Comparison of ENCODE assay signal across 8 cellular contexts in the genomic region with DNA sequence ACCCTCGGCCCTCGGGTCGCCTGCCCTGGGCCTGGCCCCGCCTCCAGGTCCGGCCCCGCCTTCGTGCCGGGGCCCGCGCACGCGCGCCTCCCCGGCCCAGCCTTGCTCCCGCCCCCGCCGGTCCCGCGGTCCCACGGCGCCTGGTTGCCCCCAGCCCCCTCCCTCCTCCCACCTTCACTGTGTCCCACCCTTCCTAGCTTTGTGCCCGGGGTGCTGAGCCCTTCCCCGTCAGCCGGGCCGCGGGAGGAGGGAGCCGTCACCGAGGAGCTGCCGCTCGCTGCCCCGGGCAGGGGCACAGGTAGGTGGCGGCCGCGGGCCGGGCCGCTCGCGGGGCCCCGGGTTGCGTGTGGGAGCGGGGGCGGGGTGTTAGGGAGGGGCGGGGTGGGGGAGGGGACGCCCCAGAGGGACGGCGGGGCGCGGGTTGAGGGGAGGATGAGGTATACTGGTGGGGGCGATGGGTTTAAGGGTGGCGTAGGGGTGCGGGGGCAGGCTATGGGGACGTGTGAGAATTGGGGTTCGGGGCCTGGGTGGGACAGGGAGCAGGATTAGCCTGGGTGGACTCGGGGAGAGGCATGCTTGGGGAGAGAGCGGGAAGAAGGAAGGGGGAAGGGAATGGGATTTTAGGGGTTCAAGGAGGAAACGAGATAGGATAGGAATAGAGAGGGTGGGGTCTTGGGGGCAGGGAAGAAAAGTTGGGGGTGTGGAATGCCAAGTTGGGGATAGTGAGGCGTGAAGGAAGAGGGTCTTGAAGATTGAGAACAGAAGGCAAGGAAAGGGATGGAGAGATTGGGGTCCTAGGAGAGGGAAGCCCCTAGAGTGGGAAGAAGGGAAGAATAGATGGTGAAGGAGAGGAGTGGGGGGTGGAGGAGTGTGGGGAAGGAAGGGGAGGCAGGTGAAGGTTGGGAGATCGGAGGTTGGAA. TPM values are rescaled to one million over a fixed set of nuclear protein-coding genes. Genes with fewer than 3 reads are reported as not detected.
DNase-seq lines count a peak whose midpoint lies in the region; FAIRE-seq and TF ChIP-seq lines count a peak whose summit lies in the region.

A gene with protein sequence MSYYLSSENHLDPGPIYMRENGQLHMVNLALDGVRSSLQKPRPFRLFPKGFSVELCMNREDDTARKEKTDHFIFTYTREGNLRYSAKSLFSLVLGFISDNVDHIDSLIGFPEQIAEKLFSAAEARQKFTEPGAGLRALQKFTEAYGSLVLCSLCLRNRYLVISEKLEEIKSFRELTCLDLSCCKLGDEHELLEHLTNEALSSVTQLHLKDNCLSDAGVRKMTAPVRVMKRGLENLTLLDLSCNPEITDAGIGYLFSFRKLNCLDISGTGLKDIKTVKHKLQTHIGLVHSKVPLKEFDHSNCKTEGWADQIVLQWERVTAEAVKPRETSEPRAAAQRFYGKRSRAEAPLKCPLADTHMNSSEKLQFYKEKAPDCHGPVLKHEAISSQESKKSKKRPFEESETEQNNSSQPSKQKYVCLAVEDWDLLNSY (plus strand): TSS at position 99 of the 920 bp plus-strand sequence. CDS start 5,650 bp downstream, outside the sequence.

- TF ChIP-seq CTCF in GM10266 (IDR thresholded peaks at IDR 0.05; ENCODE audit: control insufficient read depth, insufficient read depth, low read depth, missing control alignments) = peak; percentile 39
- no peak for TF ChIP-seq CTCF in HEK293 (tag by site-specific recombination; IDR thresholded peaks at IDR 0.05)
- peak; percentile 25 for TF ChIP-seq CTCF in astrocyte of the spinal cord (IDR thresholded peaks at IDR 0.05; ENCODE audit: low read depth, low read length)
- peak in 2 of 3 experiments; percentile 23 to 27 for TF ChIP-seq CTCF in keratinocyte (optimal IDR thresholded peaks at IDR 0.05 in 1 of 3, IDR thresholded peaks at IDR 0.05 in 1 of 3, conservative IDR thresholded peaks at IDR 0.05 in 1 of 3; ENCODE audit: extremely low read depth in 1 of 3, insufficient read depth in 2 of 3, low read length in 3 of 3)

- no peaks in the 10 kb centered on the region for H3K9me3 Mint-ChIP-seq in stimulated activated naive CD8-positive, alpha-beta T cell treated with anti-CD3 and anti-CD28 coated beads, Interleukin-15, Interleukin-2, amounts not matched to agents 100 ng/mL and 50 ng/mL, for 24 hours

- in situ Hi-C loops in astrocyte of the spinal cord (cut with HindIII; ENCODE audit: low sequenced_read_pairs) = no loop called here

- H3K4me1 Mint-ChIP-seq in stimulated activated naive CD8-positive, alpha-beta T cell treated with anti-CD3 and anti-CD28 coated beads, Interleukin-15, Interleukin-2, amounts not matched to agents 100 ng/mL and 50 ng/mL, for 24 hours (ENCODE audit: low read depth) = peaks cover 53% of the 10 kb centered on the region

- H3K27me3 Mint-ChIP-seq in stimulated activated naive CD8-positive, alpha-beta T cell treated with anti-CD3 and anti-CD28 coated beads, Interleukin-15, Interleukin-2, amounts not matched to agents 100 ng/mL and 50 ng/mL, for 24 hours = no peaks in the 10 kb centered on the region

- H3K4me3 ChIP-seq in HEK293 (ENCODE audit: low read depth, low read length) (peak within 1 kb of the TSS; percentile 98), MG63 (peak within 1 kb of the TSS; percentile 97), astrocyte of the spinal cord (ENCODE audit: low read depth, low read length) (peak within 1 kb of the TSS; percentile 87), keratinocyte (ENCODE audit: control insufficient read depth in 2 of 3, extremely low read depth in 1 of 3, insufficient read depth in 2 of 3, low read depth in 1 of 3, low read length in 3 of 3) (peak within 1 kb of the TSS; percentile 79 to 90 (median 84))

- H3K9ac ChIP-seq in keratinocyte (ENCODE audit: control insufficient read depth, extremely low read depth, insufficient read depth, low read length) = peak within 1 kb of the TSS; percentile 85

- no peaks in the 10 kb centered on the region for H4K20me1 ChIP-seq in keratinocyte (ENCODE audit: control insufficient read depth, extremely low read depth, insufficient read depth, low read length)

- peaks cover 5% of the 10 kb centered on the region; the same call in 1 of the 2 replicates for H3K4me1 ChIP-seq in HEK293 (ENCODE audit: control insufficient read depth, insufficient read depth, low read length)
- peaks cover 29% of the 10 kb centered on the region for H3K4me1 ChIP-seq in keratinocyte (ENCODE audit: control insufficient read depth, extremely low read depth, insufficient read depth, low read length)

- H3K36me3 Mint-ChIP-seq in stimulated activated naive CD8-positive, alpha-beta T cell treated with anti-CD3 and anti-CD28 coated beads, Interleukin-15, Interleukin-2, amounts not matched to agents 100 ng/mL and 50 ng/mL, for 24 hours (ENCODE audit: low read depth) = peaks cover 17% of the 10 kb centered on the region

- CTCF ChIA-PET in HEK293 (lab: Yijun Ruan, JAX) = interaction anchor here (0.6 to 5.7 kb wide), 11 partner anchors 10 to 173 kb away, joined by 3 to 56 read pairs (median 7); no protein-coding TSS in a partner anchor

- H3K79me2 ChIP-seq in keratinocyte (ENCODE audit: control insufficient read depth, insufficient read depth, low read length) = peaks cover 62% of the 10 kb centered on the region

- H3K36me3 ChIP-seq in HEK293 (ENCODE audit: control insufficient read depth in 2 of 2, insufficient read depth in 1 of 2, low read length in 2 of 2) (peaks cover 0 to 37% of the 10 kb centered on the region in 2 experiments; a peak in 2 of 3 replicates), MG63 (peaks cover 24% of the 10 kb centered on the region), keratinocyte (ENCODE audit: control insufficient read depth in 2 of 2, extremely low read depth in 1 of 2, insufficient read depth in 2 of 2, low read length in 2 of 2) (peaks cover 3 to 18% of the 10 kb centered on the region in 2 experiments)

- no peak for FAIRE-seq in keratinocyte (lab: Jason Lieb, UNC)

- H3K4me2 ChIP-seq in keratinocyte (ENCODE audit: control insufficient read depth, extremely low read depth, insufficient read depth, low read depth, low read length) = peak within 1 kb of the TSS; percentile 98

- DNase-seq in A172 (ENCODE audit: low spot score) (no peak), GM10266 (ENCODE audit: extremely low spot score) (peak; percentile 98), MG63 (no peak), astrocyte of the spinal cord (ENCODE audit: low read depth, low spot score) (no peak), keratinocyte (ENCODE audit: low read depth, low spot score) (no peak), NAMALWA (ENCODE audit: low spot score) (no peak)

- peak within 1 kb of the TSS; percentile 93 for H2AFZ ChIP-seq in keratinocyte (ENCODE audit: control insufficient read depth, low read length)

- H3K27ac Mint-ChIP-seq in stimulated activated naive CD8-positive, alpha-beta T cell treated with anti-CD3 and anti-CD28 coated beads, Interleukin-15, Interleukin-2, amounts not matched to agents 100 ng/mL and 50 ng/mL, for 24 hours = peak within 1 kb of the TSS; percentile 93

- POLR2A ChIA-PET in HEK293 (lab: Yijun Ruan, JAX) = interaction anchor here (0.6 to 1.9 kb wide), 21 partner anchors 7 to 591 kb away, joined by 3 to 20 read pairs (median 5); a partner anchor contains a TSS

- H3K27ac ChIP-seq in HEK293 (ENCODE audit: extremely low read depth, low read depth, low read length) = peak within 1 kb of the TSS; percentile 63
- H3K27ac ChIP-seq in keratinocyte (ENCODE audit: control insufficient read depth, insufficient read depth, low read length) = peak within 1 kb of the TSS; percentile 73

- H3K9me3 ChIP-seq in HEK293 (ENCODE audit: control insufficient read depth, insufficient read depth, low read depth, low read length) = no peaks in the 10 kb centered on the region
- no peaks in the 10 kb centered on the region for H3K9me3 ChIP-seq in MG63
- no peaks in the 10 kb centered on the region for H3K9me3 ChIP-seq in keratinocyte (ENCODE audit: control insufficient read depth, low read depth, low read length)

- H3K9me1 ChIP-seq in keratinocyte (ENCODE audit: control insufficient read depth, extremely low read depth, insufficient read depth, low read length) = no peaks in the 10 kb centered on the region

- peak within 1 kb of the TSS; percentile 96 for H3K4me3 Mint-ChIP-seq in stimulated activated naive CD8-positive, alpha-beta T cell treated with anti-CD3 and anti-CD28 coated beads, Interleukin-15, Interleukin-2, amounts not matched to agents 100 ng/mL and 50 ng/mL, for 24 hours

- dilution Hi-C loops in keratinocyte (cut with MboI; ENCODE audit: extremely low pct_ligation_motif_present, low sequenced_read_pairs) = no loop called here

- H3K27me3 ChIP-seq in MG63 (no peaks in the 10 kb centered on the region), keratinocyte (ENCODE audit: control insufficient read depth, extremely low read depth, insufficient read depth, low read length) (no peaks in the 10 kb centered on the region)

TF ChIP-seq in HEK293, 187 proteins besides CTCF, POLR2A, EP300 and RAD21 (continues in another document):
- 0 out of 2 replicates have a peak, but pooled peaks have one; percentile 56 for TF ChIP-seq ZSCAN23 (tag by site-specific recombination; IDR thresholded peaks at IDR 0.05)

RNA-seq across cellular contexts. Expression of the gene that starts here (rescaled TPM):
- total RNA-seq in A172 (2014; rRNA removed; shearing (Covaris generic)) = 64.2 and 79.8 TPM in 2 replicates
- total RNA-seq in MG63 (2014; rRNA removed; shearing (Covaris generic); ENCODE audit: low replicate concordance) = 78.4 and 79.6 TPM in 2 replicates
- 45.7 to 70.6 TPM (median 61.8 TPM) in 3 replicates for polyA plus RNA-seq in keratinocyte
- polyA plus RNA-seq in keratinocyte (2011; ENCODE audit: low read depth) = 64.1 TPM
- polyA plus RNA-seq in keratinocyte (2011; cell fraction: cytosol; rRNA removed) = 53.6 and 75.3 TPM in 2 replicates
- 47.5 and 48.3 TPM in 2 replicates for polyA plus RNA-seq in keratinocyte (2011; cell fraction: nucleus; rRNA removed)
- polyA plus RNA-seq in keratinocyte (2012; ENCODE audit: low replicate concordance) = 53.2 and 55.2 TPM in 2 replicates
- polyA minus RNA-seq in keratinocyte = 20.1 to 38.2 TPM (median 33.0 TPM) in 3 replicates
- 36.6 TPM for polyA minus RNA-seq in keratinocyte (2011; cell fraction: cytosol; rRNA and poly(A)+ RNA removed)
- 18.9 and 26.2 TPM in 2 replicates for polyA minus RNA-seq in keratinocyte (2011; cell fraction: nucleus; rRNA and poly(A)+ RNA removed)
